8 cellular contexts compared by ENCODE assay signal in genomic region chr9:125200216-125201047, GRCh38. TPM values are rescaled to one million over a fixed set of nuclear protein-coding genes. Genes with fewer than 3 reads are reported as not detected.
DNase-seq lines count a peak whose midpoint lies in the region; ATAC-seq lines count a peak whose summit lies in the region.

TSS of gene RABEPK (plus strand) at chr9:125200542. CDS start at chr9:125203014, 2,472 bp downstream.

- H2BK120ac ChIP-seq in mesenchymal stem cell (ENCODE audit: low read depth, low read length): peak within 1 kb of the TSS; percentile 82

- peak within 1 kb of the TSS; percentile 20 for H4K91ac ChIP-seq in mesenchymal stem cell (ENCODE audit: low read length)

- H3K36me3 ChIP-seq in CD8-positive, alpha-beta memory T cell (ENCODE audit: insufficient read depth, low read length): no peaks in the 10 kb centered on the region
- H3K36me3 ChIP-seq in mesenchymal stem cell (ENCODE audit: control insufficient read depth in 1 of 2, insufficient read depth in 2 of 2, low read depth in 1 of 2, low read length in 2 of 2): peaks cover 8 to 22% of the 10 kb centered on the region in 2 experiments

- H2BK5ac ChIP-seq in mesenchymal stem cell (ENCODE audit: low read depth, low read length, poor library complexity, severe bottlenecking): peak within 1 kb of the TSS; percentile 67

- H3K4me3 ChIP-seq in CD8-positive, alpha-beta memory T cell (ENCODE audit: low read length): peak within 1 kb of the TSS; percentile 80
- peak within 1 kb of the TSS; percentile 64 to 93 for H3K4me3 ChIP-seq in mesenchymal stem cell (ENCODE audit: insufficient read depth in 1 of 2, low read depth in 1 of 2, low read length in 2 of 2)

- peak within 1 kb of the TSS; percentile 24 to 56 for H3K4ac ChIP-seq in mesenchymal stem cell (ENCODE audit: low read depth in 1 of 2, low read length in 2 of 2)

- H2AK5ac ChIP-seq in mesenchymal stem cell (ENCODE audit: low read length, severe bottlenecking): no peak within 1 kb of the TSS

- H3K4me1 Mint-ChIP-seq in CD8-positive, alpha-beta memory T cell: peaks cover 34 to 41% (median 40%) of the 10 kb centered on the region in 3 donors
- peaks cover 17 to 18% of the 10 kb centered on the region in 2 donors for H3K4me1 Mint-ChIP-seq in effector memory CD8-positive, alpha-beta T cell (ENCODE audit: low read depth in 2 of 2)

- no peak within 1 kb of the TSS for H2BK12ac ChIP-seq in mesenchymal stem cell (ENCODE audit: low read length in 2 of 2)

- H4K8ac ChIP-seq in mesenchymal stem cell (ENCODE audit: low read length): peak within 1 kb of the TSS; percentile 63

- H3K9ac ChIP-seq in mesenchymal stem cell (ENCODE audit: low read length): peak within 1 kb of the TSS; percentile 96

- H3K14ac ChIP-seq in mesenchymal stem cell (ENCODE audit: low read length in 2 of 2): no peak within 1 kb of the TSS

- WGBS in mesenchymal stem cell: 2% methylated on average over 42 of the region's 51 CpGs

- peak within 1 kb of the TSS; percentile 83 for H3K27ac ChIP-seq in CD8-positive, alpha-beta memory T cell (ENCODE audit: low read depth, low read length)
- H3K27ac ChIP-seq in mesenchymal stem cell (ENCODE audit: low read length, poor library complexity, severe bottlenecking): peak within 1 kb of the TSS; percentile 95

- H3K18ac ChIP-seq in mesenchymal stem cell (ENCODE audit: low read depth in 1 of 2, low read length in 2 of 2): peak within 1 kb of the TSS; percentile 66 to 84

- peak within 1 kb of the TSS; percentile 84 for H2AFZ ChIP-seq in mesenchymal stem cell (ENCODE audit: low read depth, low read length)

- H3K27me3 Mint-ChIP-seq in CD8-positive, alpha-beta memory T cell: no peaks in the 10 kb centered on the region
- H3K27me3 Mint-ChIP-seq in effector memory CD8-positive, alpha-beta T cell: no peaks in the 10 kb centered on the region

- no peaks in the 10 kb centered on the region for H3K27me3 ChIP-seq in CD8-positive, alpha-beta memory T cell (ENCODE audit: insufficient read depth, low read length, poor library complexity, severe bottlenecking)
- no peaks in the 10 kb centered on the region for H3K27me3 ChIP-seq in mesenchymal stem cell (ENCODE audit: control insufficient read depth in 1 of 2, insufficient read depth in 1 of 2, low read length in 2 of 2)

- H3K9me3 Mint-ChIP-seq in CD8-positive, alpha-beta memory T cell: no peaks in the 10 kb centered on the region
- H3K9me3 Mint-ChIP-seq in effector memory CD8-positive, alpha-beta T cell: no peaks in the 10 kb centered on the region

- H3K23ac ChIP-seq in mesenchymal stem cell (ENCODE audit: low read length in 2 of 2): no peak within 1 kb of the TSS

- peaks cover 9% of the 10 kb centered on the region for H3K79me1 ChIP-seq in mesenchymal stem cell (replicated peaks; ENCODE audit: low read length, poor library complexity, severe bottlenecking)

- peak within 1 kb of the TSS; percentile 91 to 98 (median 93) for H3K4me3 Mint-ChIP-seq in CD8-positive, alpha-beta memory T cell
- H3K4me3 Mint-ChIP-seq in effector memory CD8-positive, alpha-beta T cell: peak within 1 kb of the TSS; percentile 92

- CTCF ChIA-PET in CD8-positive, alpha-beta memory T cell (lab: Charles Lee): interaction anchor here (2.1 kb wide), 1 partner anchor 10 kb away, joined by 7 read pairs; no protein-coding TSS in a partner anchor

- POLR2A ChIA-PET in CD8-positive, alpha-beta memory T cell (lab: Charles Lee): interaction anchor here (0.6 to 4.9 kb wide), 6 partner anchors 10 to 256 kb away, joined by 3 to 29 read pairs (median 8); partner anchors contain the start of gene HSPA5

- peak; percentile 84 to 92 (median 88) for DNase-seq in CD8-positive, alpha-beta memory T cell
- DNase-seq in HS-27A (ENCODE audit: low read depth) (peak; percentile 79), NOMO-1 (lab: John Stamatoyannopoulos, UW; ENCODE audit: unreplicated experiment in 2 of 2) (peak; percentile 92 to 94), mesenchymal stem cell (peak; percentile 96)
- peak; percentile 73 to 81 for DNase-seq in activated CD8-positive, alpha-beta memory T cell treated with anti-CD3 and anti-CD28 coated beads for 4 hours (ENCODE audit: low read depth in 2 of 2)
- DNase-seq in effector memory CD8-positive, alpha-beta T cell: peak; percentile 86 to 90 (median 87)
- DNase-seq in stimulated activated CD8-positive, alpha-beta memory T cell treated with anti-CD3 and anti-CD28 coated beads, Interleukin-12 subunit alpha, Interleukin-12 subunit beta, amount 100 ng/mL, for 4 hours (ENCODE audit: low read depth): peak; percentile 79

- H2BK15ac ChIP-seq in mesenchymal stem cell (ENCODE audit: low read depth, poor library complexity, severe bottlenecking): peak within 1 kb of the TSS; percentile 65

- H3K9me3 ChIP-seq in CD8-positive, alpha-beta memory T cell (ENCODE audit: low read length): no peaks in the 10 kb centered on the region
- H3K9me3 ChIP-seq in mesenchymal stem cell (ENCODE audit: control insufficient read depth, low read length): no peaks in the 10 kb centered on the region

- peak; percentile 91 for ATAC-seq in GM19467 (IDR thresholded peaks at IDR 0.05; ENCODE audit: unreplicated experiment)
- ATAC-seq in effector memory CD8-positive, alpha-beta T cell (replicated peaks): peak; percentile 96

- H3K36me3 Mint-ChIP-seq in CD8-positive, alpha-beta memory T cell: peaks cover 0 to 24% (median 9%) of the 10 kb centered on the region in 3 donors
- peaks cover 25% of the 10 kb centered on the region for H3K36me3 Mint-ChIP-seq in effector memory CD8-positive, alpha-beta T cell (ENCODE audit: insufficient read depth)

- peak within 1 kb of the TSS; percentile 89 to 98 (median 94) for H3K27ac Mint-ChIP-seq in CD8-positive, alpha-beta memory T cell
- H3K27ac Mint-ChIP-seq in effector memory CD8-positive, alpha-beta T cell: peak within 1 kb of the TSS; percentile 91 to 95

- peak within 1 kb of the TSS; percentile 71 for H3K4me2 ChIP-seq in mesenchymal stem cell (ENCODE audit: low read length, poor library complexity, severe bottlenecking)

- H3K4me1 ChIP-seq in CD8-positive, alpha-beta memory T cell (ENCODE audit: insufficient read depth, low read length): peaks cover 32% of the 10 kb centered on the region
- peaks cover 1% of the 10 kb centered on the region for H3K4me1 ChIP-seq in mesenchymal stem cell (ENCODE audit: control insufficient read depth, insufficient read depth, low read depth, low read length)

RNA-seq across cellular contexts. Expression of gene RABEPK, which starts in this region (rescaled TPM):
- 10 to 100 TPM; 39.6 to 40.1 TPM for total RNA-seq in CD8-positive, alpha-beta memory T cell
- 32.6 TPM for polyA plus RNA-seq in CD8-positive, alpha-beta memory T cell
- 23.3 TPM for polyA plus RNA-seq in mesenchymal stem cell (2013, experiment 1 of 2)
- 22.8 TPM for polyA plus RNA-seq in mesenchymal stem cell (2013, experiment 2 of 2)

Comparison
In these comparisons a context has a peak if more than half of its experiments do, and no peak if none do; other contexts are left out.
1. Peak in every context shown above with its lines: DNase-seq, ATAC-seq, H3K4me3 ChIP-seq and H3K27ac ChIP-seq.